Comparison of ENCODE assay signal across 13 cellular contexts in genomic region chr2:145760781-145761649, GRCh38.
DNase-seq lines count a peak whose midpoint lies in the region; ATAC-seq, FAIRE-seq and TF ChIP-seq lines count a peak whose summit lies in the region.
"Had no signal": no experiment of that assay in that cellular context is flagged by ENCODE, and none has a peak within 500 bp of the region (broad histone marks: within the 10 kb centered on the region; RNA-seq: fewer than 3 reads in every experiment).

No MANE protein-coding gene starts in this region.

- POLR2A ChIA-PET in endothelial cell of umbilical vein (lab: Charles Lee), result interaction anchor here (0.6 kb wide), 1 partner anchor 756 kb away, joined by 3 read pairs; no protein-coding TSS in a partner anchor

- TF ChIP-seq POLR2A in endothelial cell of umbilical vein (IDR thresholded peaks at IDR 0.05; ENCODE audit: low read depth, low read length), result no peak

- intact Hi-C loops in endothelial cell of umbilical vein (cut with micrococcal nuclease), result loop anchor here (2.0 kb wide), 1 partner anchor 762 kb away; no protein-coding TSS in a partner anchor

- no peak overlapping the region for H3K27ac Mint-ChIP-seq in activated T-cell treated with anti-CD3 and anti-CD28 coated beads, Interleukin-2, amount 50 U/mL, for 72 hours
- H3K27ac Mint-ChIP-seq in stimulated activated effector memory CD8-positive, alpha-beta T cell treated with anti-CD3 and anti-CD28 coated beads, Interleukin-12 subunit alpha, Interleukin-12 subunit beta, amount 100 ng/mL, for 72 hours, result no peak overlapping the region
- H3K27ac Mint-ChIP-seq: activated naive CD8-positive, alpha-beta T cell; CD4-positive, CD25-positive, alpha-beta regulatory T cell; stimulated activated naive CD8-positive, alpha-beta T cell treated with anti-CD3 and anti-CD28 coated beads, Interleukin-15, Interleukin-2, amounts not matched to agents 100 ng/mL and 50 ng/mL, for 24 hours had no signal

- peak overlapping the region; percentile 13 for H3K4me2 ChIP-seq in endothelial cell of umbilical vein (ENCODE audit: insufficient read depth, low read length)

- H3K36me3 ChIP-seq in endothelial cell of umbilical vein (ENCODE audit: control insufficient read depth in 2 of 2, extremely low read depth in 1 of 2, insufficient read depth in 2 of 2, low read length in 2 of 2), result no peaks in the 10 kb centered on the region

- no peaks in the 10 kb centered on the region for H3K9me3 ChIP-seq in endothelial cell of umbilical vein (replicated peaks; ENCODE audit: control insufficient read depth, insufficient read depth, low read length)

- DNase-seq in AG10803 (ENCODE audit: low read depth) (peak; percentile 69), NCI-H226 (peak; percentile 80), endothelial cell of umbilical vein (ENCODE audit: low read depth, low spot score) (peak; percentile 93), mucosa of gallbladder (ENCODE audit: low spot score) (peak; percentile 31), hypothalamus (lab: John Stamatoyannopoulos, UW) (no peak), NOMO-1 treated with DMSO at 0.1 percent for 48 hours (lab: John Stamatoyannopoulos, UW; ENCODE audit: unreplicated experiment) (no peak)
- no peak for DNase-seq in activated T-cell treated with anti-CD3 and anti-CD28 coated beads, Interleukin-2, amount 50 U/mL, for 72 hours
- no peak for DNase-seq in stimulated activated effector memory CD8-positive, alpha-beta T cell treated with anti-CD3 and anti-CD28 coated beads, Interleukin-12 subunit alpha, Interleukin-12 subunit beta, amount 100 ng/mL, for 72 hours (ENCODE audit: low spot score in 2 of 2)
- DNase-seq: activated CD4-positive, alpha-beta T cell treated with anti-CD3 and anti-CD28 coated beads for 1 hour; CD4-positive, CD25-positive, alpha-beta regulatory T cell; NCI-H1105 treated with DMSO at 0.1 percent for 48 hours had no signal

- CTCF ChIA-PET in endothelial cell of umbilical vein (lab: Charles Lee), result interaction anchor here (0.9 to 2.0 kb wide), 4 partner anchors 8 to 762 kb away, joined by 4 to 22 read pairs (median 4); no protein-coding TSS in a partner anchor

- FAIRE-seq in endothelial cell of umbilical vein (lab: Jason Lieb, UNC), result peak; percentile 69

- H2AFZ ChIP-seq in endothelial cell of umbilical vein (ENCODE audit: low read depth, low read length), result peak overlapping the region; percentile 44

- no peaks in the 10 kb centered on the region for H3K27me3 Mint-ChIP-seq in activated T-cell treated with anti-CD3 and anti-CD28 coated beads, Interleukin-2, amount 50 U/mL, for 72 hours (ENCODE audit: low read depth)
- H3K27me3 Mint-ChIP-seq: activated naive CD8-positive, alpha-beta T cell; CD4-positive, CD25-positive, alpha-beta regulatory T cell; stimulated activated naive CD8-positive, alpha-beta T cell treated with anti-CD3 and anti-CD28 coated beads, Interleukin-15, Interleukin-2, amounts not matched to agents 100 ng/mL and 50 ng/mL, for 24 hours had no signal

- dilution Hi-C loops in endothelial cell of umbilical vein (cut with MboI; ENCODE audit: extremely low pct_ligation_motif_present, low sequenced_read_pairs), result no loop called here

- TF ChIP-seq CTCF in AG10803 (conservative IDR thresholded peaks at IDR 0.05; ENCODE audit: low read length) (no peak), endothelial cell of umbilical vein (IDR thresholded peaks at IDR 0.05; ENCODE audit: extremely low read depth in 1 of 2, insufficient read depth in 1 of 2, low read depth in 1 of 2, low read length in 2 of 2) (no peak)

- no peaks in the 10 kb centered on the region for H3K9me1 ChIP-seq in endothelial cell of umbilical vein (replicated peaks; ENCODE audit: control insufficient read depth, extremely low read depth, insufficient read depth, low read length)

- no peaks in the 10 kb centered on the region for H4K20me1 ChIP-seq in endothelial cell of umbilical vein (replicated peaks; ENCODE audit: control insufficient read depth, extremely low read depth, insufficient read depth, low read length)

- H3K27me3 ChIP-seq in endothelial cell of umbilical vein (ENCODE audit: control insufficient read depth in 2 of 2, insufficient read depth in 2 of 2, low read length in 2 of 2), result no peaks in the 10 kb centered on the region

- no peaks in the 10 kb centered on the region for H3K9me3 Mint-ChIP-seq in activated T-cell treated with anti-CD3 and anti-CD28 coated beads, Interleukin-2, amount 50 U/mL, for 72 hours
- no peaks in the 10 kb centered on the region for H3K9me3 Mint-ChIP-seq in stimulated activated effector memory CD8-positive, alpha-beta T cell treated with anti-CD3 and anti-CD28 coated beads, Interleukin-12 subunit alpha, Interleukin-12 subunit beta, amount 100 ng/mL, for 72 hours
- H3K9me3 Mint-ChIP-seq: stimulated activated naive CD8-positive, alpha-beta T cell treated with anti-CD3 and anti-CD28 coated beads, Interleukin-15, Interleukin-2, amounts not matched to agents 100 ng/mL and 50 ng/mL, for 24 hours had no signal

- H3K4me1 ChIP-seq in endothelial cell of umbilical vein (ENCODE audit: control insufficient read depth, extremely low read depth, insufficient read depth, low read length), result peaks cover 11% of the 10 kb centered on the region

- H3K79me2 ChIP-seq in endothelial cell of umbilical vein (ENCODE audit: control insufficient read depth, insufficient read depth, low read length), result no peaks in the 10 kb centered on the region

- no peak overlapping the region for H3K4me3 Mint-ChIP-seq in activated T-cell treated with anti-CD3 and anti-CD28 coated beads, Interleukin-2, amount 50 U/mL, for 72 hours
- H3K4me3 Mint-ChIP-seq in stimulated activated effector memory CD8-positive, alpha-beta T cell treated with anti-CD3 and anti-CD28 coated beads, Interleukin-12 subunit alpha, Interleukin-12 subunit beta, amount 100 ng/mL, for 72 hours, result no peak overlapping the region
- H3K4me3 Mint-ChIP-seq: activated naive CD8-positive, alpha-beta T cell; CD4-positive, CD25-positive, alpha-beta regulatory T cell; stimulated activated naive CD8-positive, alpha-beta T cell treated with anti-CD3 and anti-CD28 coated beads, Interleukin-15, Interleukin-2, amounts not matched to agents 100 ng/mL and 50 ng/mL, for 24 hours had no signal

- no TSS peak for BruUV-seq in endothelial cell of umbilical vein (replicated peaks; lab: Mats Ljungman, UMichigan)

- H3K4me1 Mint-ChIP-seq in activated T-cell treated with anti-CD3 and anti-CD28 coated beads, Interleukin-2, amount 50 U/mL, for 72 hours (ENCODE audit: low read depth), result no peaks in the 10 kb centered on the region
- no peaks in the 10 kb centered on the region for H3K4me1 Mint-ChIP-seq in stimulated activated effector memory CD8-positive, alpha-beta T cell treated with anti-CD3 and anti-CD28 coated beads, Interleukin-12 subunit alpha, Interleukin-12 subunit beta, amount 100 ng/mL, for 72 hours
- H3K4me1 Mint-ChIP-seq: CD4-positive, CD25-positive, alpha-beta regulatory T cell had no signal

- H3K9ac ChIP-seq in endothelial cell of umbilical vein (replicated peaks; ENCODE audit: extremely low read depth, insufficient read depth, low read length), result peak overlapping the region; percentile 58

- H3K27ac ChIP-seq in endothelial cell of umbilical vein (ENCODE audit: insufficient read depth, low read depth, low read length), result peak overlapping the region; percentile 71

- H3K36me3 Mint-ChIP-seq in activated T-cell treated with anti-CD3 and anti-CD28 coated beads, Interleukin-2, amount 50 U/mL, for 72 hours (ENCODE audit: insufficient read depth in 2 of 2), result no peaks in the 10 kb centered on the region
- H3K36me3 Mint-ChIP-seq in stimulated activated effector memory CD8-positive, alpha-beta T cell treated with anti-CD3 and anti-CD28 coated beads, Interleukin-12 subunit alpha, Interleukin-12 subunit beta, amount 100 ng/mL, for 72 hours, result no peaks in the 10 kb centered on the region
- H3K36me3 Mint-ChIP-seq: activated naive CD8-positive, alpha-beta T cell; CD4-positive, CD25-positive, alpha-beta regulatory T cell had no signal

- H3K4me3 ChIP-seq in AG10803 (ENCODE audit: low read length), result no peak overlapping the region
- H3K4me3 ChIP-seq in endothelial cell of umbilical vein (replicated peaks in 1 of 3; ENCODE audit: insufficient read depth in 1 of 3, low read depth in 1 of 3, low read length in 3 of 3), result no peak overlapping the region

- ATAC-seq in activated T-cell treated with anti-CD3 and anti-CD28 coated beads, Interleukin-2, amount 50 U/mL, for 72 hours (replicated peaks in 1 of 2), result no peak
- ATAC-seq in stimulated activated effector memory CD8-positive, alpha-beta T cell treated with anti-CD3 and anti-CD28 coated beads, Interleukin-12 subunit alpha, Interleukin-12 subunit beta, amount 100 ng/mL, for 72 hours, result no peak

TF ChIP-seq in endothelial cell of umbilical vein, 7 proteins besides CTCF, POLR2A, EP300 and RAD21:
- TF ChIP-seq, protein P1, sequence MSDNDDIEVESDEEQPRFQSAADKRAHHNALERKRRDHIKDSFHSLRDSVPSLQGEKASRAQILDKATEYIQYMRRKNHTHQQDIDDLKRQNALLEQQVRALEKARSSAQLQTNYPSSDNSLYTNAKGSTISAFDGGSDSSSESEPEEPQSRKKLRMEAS (IDR thresholded peaks at IDR 0.05; ENCODE audit: insufficient read depth, insufficient read length), result no peak
- no peak for TF ChIP-seq EZH2 (IDR thresholded peaks at IDR 0.05; ENCODE audit: borderline replicate concordance, low read depth, low read length, severe bottlenecking)
- TF ChIP-seq GATA2 (IDR thresholded peaks at IDR 0.05; ENCODE audit: insufficient read depth, insufficient read length, low read depth, low read length), result peak; percentile 51
- no peak for TF ChIP-seq POLR2AphosphoS5 (IDR thresholded peaks at IDR 0.05; ENCODE audit: insufficient read depth, low read depth, low read length)
- TF ChIP-seq MYC (IDR thresholded peaks at IDR 0.05; ENCODE audit: low read depth, low read length), result no peak
- TF ChIP-seq JUN (IDR thresholded peaks at IDR 0.05; ENCODE audit: borderline replicate concordance, insufficient read depth, insufficient read length, low read depth), result peak; percentile 68
- peak; percentile 43 for TF ChIP-seq FOS (IDR thresholded peaks at IDR 0.05; ENCODE audit: borderline replicate concordance, insufficient read depth, low read length)

Comparison
In these comparisons a context has a peak if more than half of its experiments do, and no peak if none do; other contexts are left out.
1. DNase-seq: peak in AG10803 (single experiment), NCI-H226 (single experiment), endothelial cell of umbilical vein (single experiment) and mucosa of gallbladder (single experiment); none in activated T-cell treated with anti-CD3 and anti-CD28 coated beads, Interleukin-2, amount 50 U/mL, for 72 hours (0 of 2), hypothalamus (0 of 51), stimulated activated effector memory CD8-positive, alpha-beta T cell treated with anti-CD3 and anti-CD28 coated beads, Interleukin-12 subunit alpha, Interleukin-12 subunit beta, amount 100 ng/mL, for 72 hours (0 of 2) and NOMO-1 treated with DMSO at 0.1 percent for 48 hours (single experiment).